ENCODE assay signal across 1 cellular context in genomic region chr2:127560201-127560928, GRCh38.
A peak's percentile ranks its signal among the peaks of the same experiment; 100 is the strongest.
TF ChIP-seq lines count a peak whose summit lies in the region.

No MANE protein-coding gene starts in this region.

TF ChIP-seq in HepG2, 621 proteins besides CTCF, POLR2A, EP300 and RAD21 (continued from another document and continues in another):
- TF ChIP-seq UBTF (CRISPR knock-in tag; IDR thresholded peaks at IDR 0.05): peak; percentile 42; the same call in 1 of the 2 replicates
- no peak for TF ChIP-seq PAWR (CRISPR knock-in tag; IDR thresholded peaks at IDR 0.05; ENCODE audit: borderline replicate concordance)
- TF ChIP-seq FLYWCH1 (CRISPR knock-in tag; IDR thresholded peaks at IDR 0.05): 0 out of 2 replicates have a peak, but pooled peaks have one; percentile 53
- TF ChIP-seq SALL1 (CRISPR knock-in tag; IDR thresholded peaks at IDR 0.05): peak; percentile 31; the same call in 1 of the 2 replicates
- no peak for TF ChIP-seq ZNF329 (CRISPR knock-in tag; IDR thresholded peaks at IDR 0.05; ENCODE audit: low read depth)
- no peak for TF ChIP-seq ZBTB25 (CRISPR knock-in tag; IDR thresholded peaks at IDR 0.05)
- peak; percentile 38; the same call in 1 of the 2 replicates for TF ChIP-seq PHF21A (CRISPR knock-in tag; IDR thresholded peaks at IDR 0.05)
- TF ChIP-seq ZNF562 (CRISPR knock-in tag; IDR thresholded peaks at IDR 0.05; ENCODE audit: borderline replicate concordance): no peak
- TF ChIP-seq HNF1B (CRISPR knock-in tag; IDR thresholded peaks at IDR 0.05): peak; percentile 53; the same call in 1 of the 2 replicates
- 0 out of 2 replicates have a peak, but pooled peaks have one; percentile 45 for TF ChIP-seq KDM5B (CRISPR knock-in tag; IDR thresholded peaks at IDR 0.05; ENCODE audit: borderline replicate concordance)
- 0 out of 2 replicates have a peak, but pooled peaks have one; percentile 18 for TF ChIP-seq IKZF5 (CRISPR knock-in tag; IDR thresholded peaks at IDR 0.05)
- 0 out of 2 replicates have a peak, but pooled peaks have one; percentile 35 for TF ChIP-seq FOSL2 (CRISPR knock-in tag; IDR thresholded peaks at IDR 0.05)
- peak; percentile 93 for TF ChIP-seq RFX5 (IDR thresholded peaks at IDR 0.05; ENCODE audit: low read depth, low read length)
- 0 out of 2 replicates have a peak, but pooled peaks have one; percentile 20 for TF ChIP-seq ARNTL (CRISPR knock-in tag; IDR thresholded peaks at IDR 0.05)
- peak; percentile 16; the same call in 1 of the 2 replicates for TF ChIP-seq ZNF318 (CRISPR knock-in tag; IDR thresholded peaks at IDR 0.05)
- 0 out of 2 replicates have a peak, but pooled peaks have one; percentile 17 for TF ChIP-seq POGZ (CRISPR knock-in tag; IDR thresholded peaks at IDR 0.05)
- peak; percentile 55 for TF ChIP-seq ZNF605 (CRISPR knock-in tag; IDR thresholded peaks at IDR 0.05)
- 0 out of 2 replicates have a peak, but pooled peaks have one; percentile 9 for TF ChIP-seq TFE3 (CRISPR knock-in tag; IDR thresholded peaks at IDR 0.05)
- TF ChIP-seq TRIM22 (IDR thresholded peaks at IDR 0.05): no peak
- no peak for TF ChIP-seq KIAA2018 (CRISPR knock-in tag; IDR thresholded peaks at IDR 0.05; ENCODE audit: borderline replicate concordance)
- 0 out of 2 replicates have a peak, but pooled peaks have one; percentile 51 for TF ChIP-seq ZNF891 (CRISPR knock-in tag; IDR thresholded peaks at IDR 0.05)
- TF ChIP-seq SMC3 (IDR thresholded peaks at IDR 0.05; ENCODE audit: low read length): peak; percentile 35; the same call in 1 of the 2 replicates
